In genomic region chr7:26910221-26910620, GRCh38 we compare ENCODE assay signal across 13 cellular contexts. TPM values are rescaled to one million over a fixed set of nuclear protein-coding genes. Genes with fewer than 3 reads are reported as not detected.
DNase-seq lines count a peak whose midpoint lies in the region; ATAC-seq, FAIRE-seq and TF ChIP-seq lines count a peak whose summit lies in the region.
"Had no signal": no experiment of that assay in that cellular context is flagged by ENCODE, and none has a peak within 500 bp of the region (broad histone marks: within the 10 kb centered on the region; RNA-seq: fewer than 3 reads in every experiment).

No MANE protein-coding gene starts in this region.

- H3K4me3 ChIP-seq in adrenal gland (no peak overlapping the region), keratinocyte (ENCODE audit: control insufficient read depth in 2 of 3, extremely low read depth in 1 of 3, insufficient read depth in 2 of 3, low read depth in 1 of 3, low read length in 3 of 3) (no peak overlapping the region)
- H3K4me3 ChIP-seq: BLaER1 treated with 17β-estradiol and CSF1 and Interleukin-3, amounts not matched to agents 10 nM and 100 nM; GM12878; pancreas had no signal

- H3K4me1 Mint-ChIP-seq in activated naive CD4-positive, alpha-beta T cell treated with anti-CD3 and anti-CD28 coated beads, Interleukin-2, amount 10 ng/mL, durations not matched to agents 7 days and 5 days: no peaks in the 10 kb centered on the region

- no peak for ATAC-seq in GM21515 (IDR thresholded peaks at IDR 0.05; ENCODE audit: unreplicated experiment)
- ATAC-seq: activated T-cell treated with anti-CD3 and anti-CD28 coated beads, Interleukin-2, amount 50 U/mL, for 4 hours; GM12878; pancreas had no signal

- H3K27me3 ChIP-seq in adrenal gland (no peaks in the 10 kb centered on the region), keratinocyte (ENCODE audit: control insufficient read depth, extremely low read depth, insufficient read depth, low read length) (no peaks in the 10 kb centered on the region)
- H3K27me3 ChIP-seq: BLaER1 treated with 17β-estradiol and CSF1 and Interleukin-3, amounts not matched to agents 10 nM and 100 nM had no signal

- no peak overlapping the region for H3K4me3 Mint-ChIP-seq in activated naive CD4-positive, alpha-beta T cell treated with anti-CD3 and anti-CD28 coated beads, Interleukin-2, amount 10 ng/mL, durations not matched to agents 7 days and 5 days
- H3K4me3 Mint-ChIP-seq: activated T-cell treated with anti-CD3 and anti-CD28 coated beads, Interleukin-2, amount 50 U/mL, for 4 hours had no signal

- H3K9ac ChIP-seq in keratinocyte (ENCODE audit: control insufficient read depth, extremely low read depth, insufficient read depth, low read length): no peak overlapping the region
- H3K9ac ChIP-seq: BLaER1 treated with 17β-estradiol and CSF1 and Interleukin-3, amounts not matched to agents 10 nM and 100 nM had no signal

- CTCF ChIA-PET in activated naive CD4-positive, alpha-beta T cell treated with anti-CD3 and anti-CD28 coated beads, Interleukin-2, amount 10 ng/mL, durations not matched to agents 7 days and 5 days (lab: Charles Lee): no interaction called here

- dilution Hi-C loops in keratinocyte (cut with MboI; ENCODE audit: extremely low pct_ligation_motif_present, low sequenced_read_pairs): no loop called here

- no peak for TF ChIP-seq POLR2A in adrenal gland (IDR thresholded peaks at IDR 0.05)

- H3K27me3 Mint-ChIP-seq in activated naive CD4-positive, alpha-beta T cell treated with anti-CD3 and anti-CD28 coated beads, Interleukin-2, amount 10 ng/mL, durations not matched to agents 7 days and 5 days: peaks cover 4% of the 10 kb centered on the region

- H3K4me1 ChIP-seq in adrenal gland (replicated peaks in 1 of 2) (peaks cover 5 to 10% of the 10 kb centered on the region in 2 donors), keratinocyte (ENCODE audit: control insufficient read depth, extremely low read depth, insufficient read depth, low read length) (peaks cover 13% of the 10 kb centered on the region)
- H3K4me1 ChIP-seq: pancreas had no signal

- peak; percentile 76 for FAIRE-seq in keratinocyte (lab: Jason Lieb, UNC)
- FAIRE-seq: GM12878, pancreas had no signal

- H3K27ac Mint-ChIP-seq in activated naive CD4-positive, alpha-beta T cell treated with anti-CD3 and anti-CD28 coated beads, Interleukin-2, amount 10 ng/mL, durations not matched to agents 7 days and 5 days: no peak overlapping the region

- WGBS in adrenal gland, 4 donors: 39 to 54% (median 52%) methylated on average over 4 of the region's 4 CpGs

- H3K36me3 Mint-ChIP-seq in activated naive CD4-positive, alpha-beta T cell treated with anti-CD3 and anti-CD28 coated beads, Interleukin-2, amount 10 ng/mL, durations not matched to agents 7 days and 5 days: no peaks in the 10 kb centered on the region

- no peaks in the 10 kb centered on the region for H3K9me3 ChIP-seq in adrenal gland (replicated peaks in 1 of 3)
- H3K9me3 ChIP-seq in keratinocyte (ENCODE audit: control insufficient read depth, low read depth, low read length): no peaks in the 10 kb centered on the region
- H3K9me3 ChIP-seq: BLaER1 treated with 17β-estradiol and CSF1 and Interleukin-3, amounts not matched to agents 10 nM and 100 nM; pancreas had no signal

- H3K9me1 ChIP-seq in keratinocyte (ENCODE audit: control insufficient read depth, extremely low read depth, insufficient read depth, low read length): no peaks in the 10 kb centered on the region

- H3K79me2 ChIP-seq in keratinocyte (ENCODE audit: control insufficient read depth, insufficient read depth, low read length): no peaks in the 10 kb centered on the region

- H3K27ac ChIP-seq in adrenal gland (no peak overlapping the region), keratinocyte (ENCODE audit: control insufficient read depth, insufficient read depth, low read length) (no peak overlapping the region)
- H3K27ac ChIP-seq: BLaER1 treated with 17β-estradiol and CSF1 and Interleukin-3, amounts not matched to agents 10 nM and 100 nM; pancreas had no signal

- no peaks in the 10 kb centered on the region for H4K20me1 ChIP-seq in keratinocyte (ENCODE audit: control insufficient read depth, extremely low read depth, insufficient read depth, low read length)
- H4K20me1 ChIP-seq: BLaER1 treated with 17β-estradiol and CSF1 and Interleukin-3, amounts not matched to agents 10 nM and 100 nM had no signal

- intact Hi-C loops in adrenal gland (cut with DNase I): no loop called here

- H3K36me3 ChIP-seq in adrenal gland (replicated peaks in 1 of 2) (no peaks in the 10 kb centered on the region), keratinocyte (ENCODE audit: control insufficient read depth in 2 of 2, extremely low read depth in 1 of 2, insufficient read depth in 2 of 2, low read length in 2 of 2) (no peaks in the 10 kb centered on the region)
- H3K36me3 ChIP-seq: BLaER1 treated with 17β-estradiol and CSF1 and Interleukin-3, amounts not matched to agents 10 nM and 100 nM; pancreas had no signal

- H3K9me3 Mint-ChIP-seq in activated naive CD4-positive, alpha-beta T cell treated with anti-CD3 and anti-CD28 coated beads, Interleukin-2, amount 10 ng/mL, durations not matched to agents 7 days and 5 days: no peaks in the 10 kb centered on the region
- H3K9me3 Mint-ChIP-seq: activated T-cell treated with anti-CD3 and anti-CD28 coated beads, Interleukin-2, amount 50 U/mL, for 4 hours had no signal

- DNase-seq in AG08396 (ENCODE audit: low spot score) (peak; percentile 2), HPDE6-E6E7 (ENCODE audit: extremely low spot score) (peak; percentile 36), adrenal gland (peak; percentile 56 to 84 (median 79)), keratinocyte (ENCODE audit: low read depth, low spot score) (no peak), anterior cingulate cortex (lab: John Stamatoyannopoulos, UW) (no peak)
- no peak for DNase-seq in activated naive CD4-positive, alpha-beta T cell treated with anti-CD3 and anti-CD28 coated beads, Interleukin-2, amount 10 ng/mL, durations not matched to agents 7 days and 5 days
- no peak for DNase-seq in stimulated activated naive CD4-positive, alpha-beta T cell (lab: John Stamatoyannopoulos, UW)
- DNase-seq: activated T-cell treated with anti-CD3 and anti-CD28 coated beads, Interleukin-2, amount 50 U/mL, for 4 hours; NCI-H2029 treated with DMSO at 0.1 percent for 48 hours; pancreas had no signal

- TF ChIP-seq CTCF in adrenal gland (IDR thresholded peaks at IDR 0.05) (no peak), keratinocyte (optimal IDR thresholded peaks at IDR 0.05 in 1 of 3, IDR thresholded peaks at IDR 0.05 in 1 of 3, conservative IDR thresholded peaks at IDR 0.05 in 1 of 3; ENCODE audit: extremely low read depth in 1 of 3, insufficient read depth in 2 of 3, low read length in 3 of 3) (no peak)

- no peak overlapping the region for H3K4me2 ChIP-seq in keratinocyte (ENCODE audit: control insufficient read depth, extremely low read depth, insufficient read depth, low read depth, low read length)
- H3K4me2 ChIP-seq: BLaER1 treated with 17β-estradiol and CSF1 and Interleukin-3, amounts not matched to agents 10 nM and 100 nM had no signal

- no peak overlapping the region for H2AFZ ChIP-seq in keratinocyte (ENCODE audit: control insufficient read depth, low read length)

RNA-seq across cellular contexts. Expression of gene SKAP2, which starts 45.8 kb away (rescaled TPM):
- total RNA-seq in adrenal gland: 100 to 1,000 TPM in 1 of 8 donors, 10 to 100 TPM in 7; 27.0 to 123 (median 58.3) TPM
- polyA plus RNA-seq in adrenal gland (10 to 100 TPM in 2 of 3 donors, 1 to 10 TPM in 1; 7.3 to 73.5 (median 14.4) TPM), keratinocyte (8.6 to 15.0 TPM (median 11.1 TPM) in 3 replicates)
- 27.4 TPM for polyA plus RNA-seq in keratinocyte (2011; ENCODE audit: low read depth)
- polyA plus RNA-seq in keratinocyte (2011; cell fraction: cytosol; rRNA removed): 8.6 and 15.8 TPM in 2 replicates
- 14.6 and 17.7 TPM in 2 replicates for polyA plus RNA-seq in keratinocyte (2011; cell fraction: nucleus; rRNA removed)
- 11.2 and 18.8 TPM in 2 replicates for polyA plus RNA-seq in keratinocyte (2012; ENCODE audit: low replicate concordance)
- polyA minus RNA-seq in keratinocyte: 4.3 to 12.1 TPM (median 4.6 TPM) in 3 replicates
- polyA minus RNA-seq in keratinocyte (2011; cell fraction: cytosol; rRNA and poly(A)+ RNA removed): 26.3 TPM
- 15.7 and 32.7 TPM in 2 replicates for polyA minus RNA-seq in keratinocyte (2011; cell fraction: nucleus; rRNA and poly(A)+ RNA removed)

Comparison
In these comparisons a context has a peak if more than half of its experiments do, and no peak if none do; other contexts are left out.
1. DNase-seq: peak in AG08396 (single experiment), HPDE6-E6E7 (single experiment) and adrenal gland (7 of 7); none in keratinocyte (single experiment), activated naive CD4-positive, alpha-beta T cell treated with anti-CD3 and anti-CD28 coated beads, Interleukin-2, amount 10 ng/mL, durations not matched to agents 7 days and 5 days (single experiment), anterior cingulate cortex (0 of 58) and stimulated activated naive CD4-positive, alpha-beta T cell (0 of 6).